In the genomic region with DNA sequence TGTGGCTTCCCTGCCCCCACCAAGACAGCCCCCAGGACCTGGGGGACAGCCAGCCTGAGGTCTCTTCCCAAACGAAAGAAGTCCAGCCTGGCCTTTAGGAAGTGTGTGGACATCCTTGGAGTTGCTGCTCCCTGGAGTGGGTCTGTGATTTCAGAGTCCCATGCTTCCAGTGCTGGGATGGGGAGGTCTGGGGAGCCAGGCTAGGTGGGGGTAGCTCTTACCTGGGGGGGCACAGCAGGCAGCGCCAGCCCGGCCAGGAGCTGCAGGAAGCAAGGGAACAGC, we compare ENCODE assay signal across 1 cellular context.
TF ChIP-seq lines count a peak whose summit lies in the region.

No MANE protein-coding gene starts in this region.

TF ChIP-seq in SK-N-SH treated with all-trans-retinoic acid at 6 μM for 48 hours, 23 proteins besides CTCF, POLR2A, EP300 and RAD21 (continued from another document):
- no peak for TF ChIP-seq ZC3H10 (CRISPR knock-in tag; IDR thresholded peaks at IDR 0.05)
- no peak for TF ChIP-seq ISL1 (CRISPR knock-in tag; IDR thresholded peaks at IDR 0.05)
- no peak for TF ChIP-seq TCF4 (CRISPR knock-in tag; IDR thresholded peaks at IDR 0.05; ENCODE audit: borderline replicate concordance)
- no peak for TF ChIP-seq ZFP30 (CRISPR knock-in tag; IDR thresholded peaks at IDR 0.05)
